In the genomic region with DNA sequence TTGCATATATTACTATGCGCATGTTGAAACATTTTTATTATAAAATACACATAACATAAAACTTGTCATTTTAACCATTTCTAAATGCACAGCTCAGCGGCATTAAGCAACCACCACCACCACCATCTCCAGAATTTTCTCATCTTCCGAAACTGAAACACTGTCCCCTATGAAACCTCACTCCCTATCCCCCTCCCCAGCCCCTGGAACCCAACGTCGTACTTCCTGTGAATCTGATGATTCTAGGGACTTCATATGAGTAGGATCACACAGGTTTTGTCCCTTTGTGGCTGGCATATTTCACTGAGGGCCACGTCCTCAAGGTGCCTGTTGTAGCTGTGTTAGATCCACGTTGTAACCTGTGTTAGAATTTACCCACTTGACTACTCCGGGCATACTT, we compare ENCODE assay signal across 8 cellular contexts. TPM values are rescaled to one million over a fixed set of nuclear protein-coding genes. Genes with fewer than 3 reads are reported as not detected.
A peak's percentile ranks its signal among the peaks of the same experiment; 100 is the strongest.
DNase-seq lines count a peak whose midpoint lies in the region; ATAC-seq and TF ChIP-seq lines count a peak whose summit lies in the region.

No MANE protein-coding gene starts in this region.

- H3K36me3 Mint-ChIP-seq in brain = peaks cover 8% of the 10 kb centered on the region
- H3K36me3 Mint-ChIP-seq in naive B cell = peaks cover 0 to 2% of the 10 kb centered on the region in 2 donors

- H3K4me3 ChIP-seq in AG09309 (ENCODE audit: control insufficient read depth, low read depth, low read length) = peak overlapping the region; percentile 66

- peak overlapping the region; percentile 81 to 90 (median 84) for H3K4me3 Mint-ChIP-seq in brain
- H3K4me3 Mint-ChIP-seq in naive B cell = peak overlapping the region; percentile 35 to 97 (median 79)

- no peak for DNase-seq in AG09309 (ENCODE audit: low read depth)
- peak; percentile 3 for DNase-seq in HuH-7.5 (ENCODE audit: low spot score)
- no peak for DNase-seq in naive B cell
- no peak for DNase-seq in sciatic nerve (ENCODE audit: low spot score)
- no peak for DNase-seq in foreskin melanocyte

- TF ChIP-seq CTCF in AG09309 (IDR thresholded peaks at IDR 0.05; ENCODE audit: control insufficient read depth, insufficient read depth, low read depth, low read length, missing control alignments) (no peak), brain (conservative IDR thresholded peaks at IDR 0.05) (no peak)

- intact Hi-C loops in sciatic nerve (cut with DNase I) = no loop called here

- ATAC-seq in naive B cell (ENCODE audit: low read depth in 2 of 2) = no peak
- no peak for ATAC-seq in GM19467 (IDR thresholded peaks at IDR 0.05; ENCODE audit: unreplicated experiment)
- ATAC-seq in sciatic nerve = no peak
- no peak for ATAC-seq in HG03457 (IDR thresholded peaks at IDR 0.05; ENCODE audit: unreplicated experiment)

- H3K4me1 Mint-ChIP-seq in brain (peaks cover 28% of the 10 kb centered on the region), naive B cell (peaks cover 25 to 30% (median 28%) of the 10 kb centered on the region in 3 donors)

- H3K27ac Mint-ChIP-seq in brain = peak overlapping the region; percentile 56 to 92 (median 81)
- peak overlapping the region in 4 of 6 donors; percentile 69 to 95 (median 92) for H3K27ac Mint-ChIP-seq in naive B cell

- peaks cover 0 to 3% (median 0%) of the 10 kb centered on the region in 5 experiments for H3K9me3 Mint-ChIP-seq in brain
- no peaks in the 10 kb centered on the region for H3K9me3 Mint-ChIP-seq in naive B cell

- H3K27me3 Mint-ChIP-seq in brain = peaks cover 7% of the 10 kb centered on the region
- H3K27me3 Mint-ChIP-seq in naive B cell = no peaks in the 10 kb centered on the region

RNA-seq across cellular contexts. Expression of a gene that starts 0.7 kb away (rescaled TPM):
- polyA plus RNA-seq in brain (ENCODE audit: insufficient read depth, low read depth, low replicate concordance) (266 TPM), naive B cell (ENCODE audit: low read depth in 6 of 6) (10 to 100 TPM; 50.3 to 88.0 (median 69.5) TPM)
- total RNA-seq in sciatic nerve = 108 TPM

RNA-seq across cellular contexts. Expression of a gene that starts 28.8 kb away (rescaled TPM):
- 0.39 TPM for polyA plus RNA-seq in brain (ENCODE audit: insufficient read depth, low read depth, low replicate concordance)
- not detected for polyA plus RNA-seq in naive B cell (ENCODE audit: low read depth in 6 of 6)
- not detected for total RNA-seq in sciatic nerve

RNA-seq across cellular contexts. Expression of a gene that starts 57.7 kb away (rescaled TPM):
- polyA plus RNA-seq in brain (ENCODE audit: insufficient read depth, low read depth, low replicate concordance) (39.6 TPM), naive B cell (ENCODE audit: low read depth in 6 of 6) (1 to 10 TPM; 1.3 to 5.3 (median 4.4) TPM)
- total RNA-seq in sciatic nerve = 19.0 TPM

RNA-seq across cellular contexts. Expression of a gene that starts 57.9 kb away (rescaled TPM):
- 6.2 TPM for polyA plus RNA-seq in brain (ENCODE audit: insufficient read depth, low read depth, low replicate concordance)
- 1 to 10 TPM in 1 of 6 donors, under 1 TPM in 2, not detected in 3; 0.17 to 1.4 (median 0.43) TPM for polyA plus RNA-seq in naive B cell (ENCODE audit: low read depth in 6 of 6)
- total RNA-seq in sciatic nerve = 1.3 TPM

RNA-seq across cellular contexts. Expression of a gene that starts 57.9 kb away (rescaled TPM):
- polyA plus RNA-seq in brain (ENCODE audit: insufficient read depth, low read depth, low replicate concordance) (17.0 TPM), naive B cell (ENCODE audit: low read depth in 6 of 6) (10 to 100 TPM; 13.5 to 41.2 (median 21.2) TPM)
- 54.2 TPM for total RNA-seq in sciatic nerve
